ENCODE assay signal across 27 cellular contexts in genomic region chr21:31952828-31953227, GRCh38.
"Had no signal": no experiment of that assay in that cellular context is flagged by ENCODE, and none has a peak within 500 bp of the region (broad histone marks: within the 10 kb centered on the region; RNA-seq: fewer than 3 reads in every experiment).

No MANE protein-coding gene starts in this region.

- H3K27me3 ChIP-seq: brain microvascular endothelial cell, cardiac muscle cell had no signal

- H3K4me3 Mint-ChIP-seq: activated B cell treated with CpG ODN at 0.5 μM for 24 hours; activated CD4-positive, alpha-beta T cell treated with anti-CD3 and anti-CD28 coated beads, Interleukin-2, amount 10 ng/mL, durations not matched to agents 24 days and 14 days; activated CD8-positive, alpha-beta memory T cell treated with anti-CD3 and anti-CD28 coated beads, Interleukin-2, amount 10 ng/mL, durations not matched to agents 7 days and 5 days; activated naive CD8-positive, alpha-beta T cell treated with anti-CD3 and anti-CD28 coated beads, Interleukin-2, amount 50 U/mL, for 24 hours; activated T-cell treated with anti-CD3 and anti-CD28 coated beads, Interleukin-2, amount 50 U/mL, for 24 hours; activated T-helper 1 cell treated with anti-CD3 and anti-CD28 coated beads, Interleukin-12 subunit alpha, Interleukin-12 subunit beta, Interleukin-2, Interleukin-4 antibody, amounts not matched to agents 30 ng/mL and 10 ng/mL and 1 ng/mL, durations not matched to agents 14 hours and 24 hours and 36 hours; IgD-negative memory B cell; T-helper 17 cell had no signal

- DNase-seq: activated B cell treated with CpG ODN at 0.5 μM for 24 hours; activated CD4-positive, alpha-beta T cell treated with anti-CD3 and anti-CD28 coated beads for 1 hour; activated CD4-positive, alpha-beta T cell treated with anti-CD3 and anti-CD28 coated beads, Interleukin-2, amount 10 ng/mL, durations not matched to agents 24 days and 14 days; activated CD4-positive, alpha-beta T cell treated with anti-CD3 and anti-CD28 coated beads, Interleukin-2, amount 50 U/mL, for 48 hours; activated CD8-positive, alpha-beta memory T cell treated with anti-CD3 and anti-CD28 coated beads, Interleukin-2, amount 10 ng/mL, durations not matched to agents 7 days and 5 days; activated effector memory CD4-positive, alpha-beta T cell treated with Interleukin-2 at 50 U/mL for 16 hours; activated naive CD4-positive, alpha-beta T cell treated with Interleukin-2 at 50 U/mL for 16 hours; activated naive CD8-positive, alpha-beta T cell treated with anti-CD3 and anti-CD28 coated beads, Interleukin-2, amount 50 U/mL, for 24 hours; activated T-cell treated with anti-CD3 and anti-CD28 coated beads, Interleukin-2, amount 50 U/mL, for 24 hours; brain microvascular endothelial cell; KG1; MM.1S; NCI-H1105; NCI-H1436 treated with DMSO at 0.1 percent for 48 hours; NCI-H187; NCI-H2081; NCI-H510A treated with DMSO at 0.1 percent for 48 hours; NCI-H69; NK-92 treated with Interleukin-12 subunit alpha and Interleukin-12 subunit beta, amount 100 ng/mL, for 24 hours; PC-3; SHP77 treated with DMSO at 0.1 percent for 48 hours; T-helper 17 cell; T1000 had no signal

- H3K36me3 Mint-ChIP-seq: activated CD8-positive, alpha-beta memory T cell treated with anti-CD3 and anti-CD28 coated beads, Interleukin-2, amount 10 ng/mL, durations not matched to agents 7 days and 5 days; activated naive CD4-positive, alpha-beta T cell treated with anti-CD3 and anti-CD28 coated beads, Interleukin-2, amount 50 U/mL, for 72 hours; IgD-negative memory B cell had no signal

- H3K9me3 Mint-ChIP-seq: activated B cell treated with CpG ODN at 0.5 μM for 24 hours; activated CD4-positive, alpha-beta T cell treated with anti-CD3 and anti-CD28 coated beads, Interleukin-2, amount 10 ng/mL, durations not matched to agents 24 days and 14 days; activated naive CD4-positive, alpha-beta T cell treated with anti-CD3 and anti-CD28 coated beads, Interleukin-2, amount 50 U/mL, for 72 hours; activated naive CD8-positive, alpha-beta T cell treated with anti-CD3 and anti-CD28 coated beads, Interleukin-2, amount 50 U/mL, for 24 hours; activated T-cell treated with anti-CD3 and anti-CD28 coated beads, Interleukin-2, amount 50 U/mL, for 24 hours; activated T-helper 1 cell treated with anti-CD3 and anti-CD28 coated beads, Interleukin-12 subunit alpha, Interleukin-12 subunit beta, Interleukin-2, Interleukin-4 antibody, amounts not matched to agents 30 ng/mL and 10 ng/mL and 1 ng/mL, durations not matched to agents 14 hours and 24 hours and 36 hours; IgD-negative memory B cell had no signal

- H3K27ac Mint-ChIP-seq: activated B cell treated with CpG ODN at 0.5 μM for 24 hours; activated CD4-positive, alpha-beta T cell treated with anti-CD3 and anti-CD28 coated beads, Interleukin-2, amount 10 ng/mL, durations not matched to agents 24 days and 14 days; activated CD8-positive, alpha-beta memory T cell treated with anti-CD3 and anti-CD28 coated beads, Interleukin-2, amount 10 ng/mL, durations not matched to agents 7 days and 5 days; activated naive CD4-positive, alpha-beta T cell treated with anti-CD3 and anti-CD28 coated beads, Interleukin-2, amount 50 U/mL, for 72 hours; activated naive CD8-positive, alpha-beta T cell treated with anti-CD3 and anti-CD28 coated beads, Interleukin-2, amount 50 U/mL, for 24 hours; activated T-cell treated with anti-CD3 and anti-CD28 coated beads, Interleukin-2, amount 50 U/mL, for 24 hours; activated T-helper 1 cell treated with anti-CD3 and anti-CD28 coated beads, Interleukin-12 subunit alpha, Interleukin-12 subunit beta, Interleukin-2, Interleukin-4 antibody, amounts not matched to agents 30 ng/mL and 10 ng/mL and 1 ng/mL, durations not matched to agents 14 hours and 24 hours and 36 hours; IgD-negative memory B cell; T-helper 17 cell had no signal

- H3K27ac ChIP-seq: brain microvascular endothelial cell, cardiac muscle cell had no signal

- H3K4me3 ChIP-seq: cardiac muscle cell had no signal

- H3K36me3 ChIP-seq: brain microvascular endothelial cell, cardiac muscle cell had no signal

- H3K4me1 Mint-ChIP-seq: activated B cell treated with CpG ODN at 0.5 μM for 24 hours; activated CD4-positive, alpha-beta T cell treated with anti-CD3 and anti-CD28 coated beads, Interleukin-2, amount 10 ng/mL, durations not matched to agents 24 days and 14 days; activated CD8-positive, alpha-beta memory T cell treated with anti-CD3 and anti-CD28 coated beads, Interleukin-2, amount 10 ng/mL, durations not matched to agents 7 days and 5 days; IgD-negative memory B cell had no signal

- H3K27me3 Mint-ChIP-seq: activated CD4-positive, alpha-beta T cell treated with anti-CD3 and anti-CD28 coated beads, Interleukin-2, amount 10 ng/mL, durations not matched to agents 24 days and 14 days; activated CD8-positive, alpha-beta memory T cell treated with anti-CD3 and anti-CD28 coated beads, Interleukin-2, amount 10 ng/mL, durations not matched to agents 7 days and 5 days; activated naive CD8-positive, alpha-beta T cell treated with anti-CD3 and anti-CD28 coated beads, Interleukin-2, amount 50 U/mL, for 24 hours; IgD-negative memory B cell had no signal
